In genomic region chr6:87396595-87397392, GRCh38 we compare ENCODE assay signal across 12 cellular contexts. TPM values are rescaled to one million over a fixed set of nuclear protein-coding genes. Genes with fewer than 3 reads are reported as not detected.
DNase-seq lines count a peak whose midpoint lies in the region; ATAC-seq and TF ChIP-seq lines count a peak whose summit lies in the region.
"Had no signal": no experiment of that assay in that cellular context is flagged by ENCODE, and none has a peak within 500 bp of the region (broad histone marks: within the 10 kb centered on the region; RNA-seq: fewer than 3 reads in every experiment).

No MANE protein-coding gene starts in this region.

- H3K27me3 ChIP-seq in HL-60 (ENCODE audit: insufficient read depth, poor library complexity, severe bottlenecking) = no peaks in the 10 kb centered on the region

- POLR2A ChIA-PET in GM10248 (lab: Yijun Ruan, JAX) = no interaction called here

- H3K27ac ChIP-seq in HL-60 (replicated peaks) = no peak overlapping the region

- no peak overlapping the region for H3K4me3 ChIP-seq in HL-60 (replicated peaks; ENCODE audit: insufficient read depth, low read length)

- no peaks in the 10 kb centered on the region for H3K27me3 Mint-ChIP-seq in activated T-cell treated with anti-CD3 and anti-CD28 coated beads, Interleukin-2, amount 50 U/mL, for 4 hours (ENCODE audit: low read depth)
- H3K27me3 Mint-ChIP-seq: CD4-positive, CD25-positive, alpha-beta regulatory T cell had no signal

- H3K36me3 Mint-ChIP-seq in activated T-cell treated with anti-CD3 and anti-CD28 coated beads, Interleukin-2, amount 50 U/mL, for 4 hours (ENCODE audit: insufficient read depth) = peaks cover 2% of the 10 kb centered on the region
- H3K36me3 Mint-ChIP-seq: mesothelial cell of epicardium had no signal

- H3K4me3 Mint-ChIP-seq in activated T-cell treated with anti-CD3 and anti-CD28 coated beads, Interleukin-2, amount 50 U/mL, for 4 hours = no peak overlapping the region
- H3K4me3 Mint-ChIP-seq: CD4-positive, CD25-positive, alpha-beta regulatory T cell; mesothelial cell of epicardium had no signal

- peaks cover 2% of the 10 kb centered on the region for H3K4me1 Mint-ChIP-seq in activated T-cell treated with anti-CD3 and anti-CD28 coated beads, Interleukin-2, amount 50 U/mL, for 4 hours (ENCODE audit: low read depth)

- DNase-seq in GM10248 (ENCODE audit: extremely low spot score) (peak; percentile 32), HL-60 (ENCODE audit: low read depth in 1 of 2, low spot score in 1 of 2) (peak; percentile 17 to 86), SKM-1 (lab: John Stamatoyannopoulos, UW; ENCODE audit: unreplicated experiment) (peak; percentile 83), anterior cingulate cortex (lab: John Stamatoyannopoulos, UW) (no peak), NCI-H1105 (lab: John Stamatoyannopoulos, UW) (no peak), NCI-H345 treated with DMSO at 0.1 percent for 48 hours (lab: John Stamatoyannopoulos, UW; ENCODE audit: unreplicated experiment) (no peak)
- DNase-seq in activated T-cell treated with anti-CD3 and anti-CD28 coated beads, Interleukin-2, amount 50 U/mL, for 4 hours = no peak
- DNase-seq: CD4-positive, CD25-positive, alpha-beta regulatory T cell; NCI-H2081 treated with DMSO at 0.1 percent for 48 hours had no signal

- TF ChIP-seq CTCF in GM10248 (IDR thresholded peaks at IDR 0.05; ENCODE audit: control extremely low read depth, extremely low read depth, low read depth, missing control alignments) = no peak
- no peak for TF ChIP-seq CTCF in HL-60 (IDR thresholded peaks at IDR 0.05; ENCODE audit: insufficient read depth, low read length)

- H3K9me3 Mint-ChIP-seq in activated T-cell treated with anti-CD3 and anti-CD28 coated beads, Interleukin-2, amount 50 U/mL, for 4 hours = no peaks in the 10 kb centered on the region
- H3K9me3 Mint-ChIP-seq: CD4-positive, CD25-positive, alpha-beta regulatory T cell; mesothelial cell of epicardium had no signal

- CTCF ChIA-PET in GM10248 (lab: Yijun Ruan, JAX) = interaction anchor here (0.9 to 1.2 kb wide), 2 partner anchors 12 to 1474 kb away, joined by 4 to 5 read pairs; partner anchors contain the start of gene CFAP206

- ATAC-seq in GM21423 (IDR thresholded peaks at IDR 0.05; ENCODE audit: unreplicated experiment) = peak; percentile 62
- no peak for ATAC-seq in activated T-cell treated with anti-CD3 and anti-CD28 coated beads, Interleukin-2, amount 50 U/mL, for 4 hours
- ATAC-seq: activated CD4-positive, CD25-positive, alpha-beta regulatory T cell treated with anti-CD3 and anti-CD28 coated beads, Interleukin-2, amount 50 U/mL, for 24 hours had no signal

RNA-seq across cellular contexts. Expression of gene CFAP206, which starts 11.0 kb away (rescaled TPM):
- total RNA-seq in activated T-cell treated with anti-CD3 and anti-CD28 coated beads, Interleukin-2, amount 50 U/mL, for 4 hours = not detected
- total RNA-seq: CD4-positive, CD25-positive, alpha-beta regulatory T cell had no signal

RNA-seq across cellular contexts. Expression of gene C6orf163, which starts 52.2 kb away (rescaled TPM):
- 1 to 10 TPM in 1 of 3 donors, under 1 TPM in 2; 0.71 to 1.0 (median 0.76) TPM for total RNA-seq in activated T-cell treated with anti-CD3 and anti-CD28 coated beads, Interleukin-2, amount 50 U/mL, for 4 hours

Comparison
In these comparisons a context has a peak if more than half of its experiments do, and no peak if none do; other contexts are left out.
1. DNase-seq: peak in GM10248 (single experiment), HL-60 (2 of 2) and SKM-1 (single experiment); none in anterior cingulate cortex (0 of 58), NCI-H1105 (single experiment), activated T-cell treated with anti-CD3 and anti-CD28 coated beads, Interleukin-2, amount 50 U/mL, for 4 hours (single experiment) and NCI-H345 treated with DMSO at 0.1 percent for 48 hours (single experiment).